In genomic region chr5:1723476-1723875, GRCh38 we compare ENCODE assay signal across 15 cellular contexts.
A peak's percentile ranks its signal among the peaks of the same experiment; 100 is the strongest.
DNase-seq lines count a peak whose midpoint lies in the region; TF ChIP-seq lines count a peak whose summit lies in the region.
"Had no signal": no experiment of that assay in that cellular context is flagged by ENCODE, and none has a peak within 500 bp of the region (broad histone marks: within the 10 kb centered on the region; RNA-seq: fewer than 3 reads in every experiment).

No MANE protein-coding gene starts in this region.

- peak; percentile 1 for DNase-seq in activated CD4-positive, alpha-beta T cell treated with anti-CD3 and anti-CD28 coated beads, Interleukin-2, amount 10 ng/mL, durations not matched to agents 7 days and 5 days
- DNase-seq in activated CD4-positive, alpha-beta T cell treated with anti-CD3 and anti-CD28 coated beads, Interleukin-2, amount 50 U/mL, for 48 hours: no peak
- DNase-seq in D341Med (ENCODE audit: low spot score) (peak; percentile 2), endothelial cell (ENCODE audit: low spot score) (peak; percentile 1), chondrocyte (ENCODE audit: low spot score) (no peak), DMS114 treated with DMSO at 0.1 percent for 48 hours (lab: John Stamatoyannopoulos, UW; ENCODE audit: unreplicated experiment) (no peak), HUDEP-2 (lab: John Stamatoyannopoulos, UW; ENCODE audit: unreplicated experiment in 76 of 76) (no peak)
- peak; percentile 10 for DNase-seq in stimulated activated CD8-positive, alpha-beta memory T cell treated with anti-CD3 and anti-CD28 coated beads, Interleukin-4, amount 100 ng/mL, for 48 hours
- DNase-seq: CD4-positive, CD25-positive, alpha-beta regulatory T cell; GF-D8; MM.1S; NCI-H1092 treated with DMSO at 0.1 percent for 48 hours; NCI-H146; NCI-H2029 treated with DMSO at 0.1 percent for 48 hours had no signal

- H3K4me1 Mint-ChIP-seq in activated CD4-positive, alpha-beta T cell treated with anti-CD3 and anti-CD28 coated beads, Interleukin-2, amount 10 ng/mL, durations not matched to agents 7 days and 5 days: no peaks in the 10 kb centered on the region
- H3K4me1 Mint-ChIP-seq in endothelial cell (ENCODE audit: unreplicated experiment): no peaks in the 10 kb centered on the region
- no peaks in the 10 kb centered on the region for H3K4me1 Mint-ChIP-seq in chondrocyte (ENCODE audit: low read depth)
- H3K4me1 Mint-ChIP-seq: B cell had no signal

- H3K27me3 Mint-ChIP-seq in activated CD4-positive, alpha-beta T cell treated with anti-CD3 and anti-CD28 coated beads, Interleukin-2, amount 10 ng/mL, durations not matched to agents 7 days and 5 days: peaks cover 14% of the 10 kb centered on the region
- H3K27me3 Mint-ChIP-seq in endothelial cell (ENCODE audit: unreplicated experiment) (peaks cover 10% of the 10 kb centered on the region), chondrocyte (ENCODE audit: low read depth) (peaks cover 10% of the 10 kb centered on the region)

- no peak overlapping the region for H3K4me3 Mint-ChIP-seq in activated CD4-positive, alpha-beta T cell treated with anti-CD3 and anti-CD28 coated beads, Interleukin-2, amount 10 ng/mL, durations not matched to agents 7 days and 5 days
- no peak overlapping the region for H3K4me3 Mint-ChIP-seq in endothelial cell (ENCODE audit: unreplicated experiment)
- H3K4me3 Mint-ChIP-seq in chondrocyte (ENCODE audit: unreplicated experiment): no peak overlapping the region
- H3K4me3 Mint-ChIP-seq: B cell had no signal

- no peaks in the 10 kb centered on the region for H3K36me3 Mint-ChIP-seq in activated CD4-positive, alpha-beta T cell treated with anti-CD3 and anti-CD28 coated beads, Interleukin-2, amount 10 ng/mL, durations not matched to agents 7 days and 5 days (ENCODE audit: low read depth)
- H3K36me3 Mint-ChIP-seq in endothelial cell (ENCODE audit: low read depth, unreplicated experiment) (no peaks in the 10 kb centered on the region), chondrocyte (ENCODE audit: low read depth) (peaks cover 2% of the 10 kb centered on the region)

- H3K27ac Mint-ChIP-seq in activated CD4-positive, alpha-beta T cell treated with anti-CD3 and anti-CD28 coated beads, Interleukin-2, amount 10 ng/mL, durations not matched to agents 7 days and 5 days: no peak overlapping the region
- H3K27ac Mint-ChIP-seq in endothelial cell (ENCODE audit: unreplicated experiment) (no peak overlapping the region), chondrocyte (ENCODE audit: unreplicated experiment) (no peak overlapping the region)
- H3K27ac Mint-ChIP-seq: B cell; CD4-positive, CD25-positive, alpha-beta regulatory T cell had no signal

- H3K9me3 Mint-ChIP-seq in activated CD4-positive, alpha-beta T cell treated with anti-CD3 and anti-CD28 coated beads, Interleukin-2, amount 10 ng/mL, durations not matched to agents 7 days and 5 days: peaks cover 12% of the 10 kb centered on the region
- H3K9me3 Mint-ChIP-seq in endothelial cell (ENCODE audit: unreplicated experiment) (no peaks in the 10 kb centered on the region), chondrocyte (ENCODE audit: low read depth) (peaks cover 15% of the 10 kb centered on the region)

- no peak for TF ChIP-seq CTCF in endothelial cell (IDR thresholded peaks at IDR 0.05; ENCODE audit: unreplicated experiment)
- no peak for TF ChIP-seq CTCF in chondrocyte (IDR thresholded peaks at IDR 0.05)

- POLR2A ChIA-PET in activated CD4-positive, alpha-beta T cell treated with anti-CD3 and anti-CD28 coated beads, Interleukin-2, amount 10 ng/mL, durations not matched to agents 7 days and 5 days (lab: Charles Lee): interaction anchor here (0.5 kb wide), 1 partner anchor 398 kb away, joined by 4 read pairs; no protein-coding TSS in a partner anchor

- CTCF ChIA-PET in activated CD4-positive, alpha-beta T cell treated with anti-CD3 and anti-CD28 coated beads, Interleukin-2, amount 10 ng/mL, durations not matched to agents 7 days and 5 days (lab: Charles Lee): no interaction called here

Comparison
In these comparisons a context has a peak if more than half of its experiments do, and no peak if none do; other contexts are left out.
1. DNase-seq: peak in activated CD4-positive, alpha-beta T cell treated with anti-CD3 and anti-CD28 coated beads, Interleukin-2, amount 10 ng/mL, durations not matched to agents 7 days and 5 days (single experiment), D341Med (single experiment), endothelial cell (single experiment) and stimulated activated CD8-positive, alpha-beta memory T cell treated with anti-CD3 and anti-CD28 coated beads, Interleukin-4, amount 100 ng/mL, for 48 hours (single experiment); none in activated CD4-positive, alpha-beta T cell treated with anti-CD3 and anti-CD28 coated beads, Interleukin-2, amount 50 U/mL, for 48 hours (0 of 2), chondrocyte (single experiment), DMS114 treated with DMSO at 0.1 percent for 48 hours (single experiment) and HUDEP-2 (0 of 76).